ENCODE assay signal across 8 cellular contexts in the genomic region with DNA sequence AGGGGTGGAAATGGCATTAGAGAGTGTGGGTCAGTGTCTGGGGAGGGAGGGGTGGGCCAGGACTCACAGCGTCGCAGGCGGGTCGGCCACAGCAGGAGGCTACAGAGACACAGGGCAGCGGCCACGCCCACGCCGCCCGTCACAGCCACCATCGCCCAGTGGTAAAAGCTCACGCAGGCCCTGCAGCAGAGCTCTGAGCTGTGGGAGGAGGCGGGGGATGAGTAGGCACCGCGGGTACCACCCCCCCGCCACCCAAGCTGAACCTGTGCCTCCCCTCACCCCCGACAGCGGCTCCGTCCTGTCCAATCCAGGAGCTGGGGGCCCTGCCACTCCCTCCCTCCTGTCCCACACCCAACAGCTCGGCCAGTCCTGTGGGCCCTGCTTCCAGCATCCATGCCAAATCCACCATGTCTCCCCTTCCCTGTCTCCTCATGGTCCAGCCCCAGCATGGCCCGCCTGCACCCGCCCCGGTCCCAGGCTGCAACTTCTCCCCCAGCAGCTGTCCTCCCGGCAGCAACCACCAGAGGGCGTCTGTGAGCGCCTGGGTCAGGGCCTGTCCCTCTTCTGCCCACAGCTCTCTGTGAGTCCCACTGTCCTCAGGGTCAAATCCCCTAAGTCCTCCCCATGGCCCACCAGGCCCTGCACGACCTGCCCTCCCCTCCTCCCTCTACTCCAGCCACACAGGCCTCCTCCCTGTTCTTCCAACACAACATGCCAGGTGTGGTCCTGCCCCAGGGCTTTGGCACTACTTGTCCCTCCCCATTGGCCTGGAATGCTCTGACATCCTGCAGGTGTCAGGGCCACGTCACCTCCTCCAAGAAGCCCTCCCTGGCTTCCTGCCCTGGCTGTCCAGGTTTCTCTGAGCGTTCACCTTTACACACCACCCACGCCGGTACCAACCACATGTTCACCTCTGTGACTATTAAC. TPM values are rescaled to one million over a fixed set of nuclear protein-coding genes. Genes with fewer than 3 reads are reported as not detected.
A peak's percentile ranks its signal among the peaks of the same experiment; 100 is the strongest.
DNase-seq lines count a peak whose midpoint lies in the region; ATAC-seq, FAIRE-seq and TF ChIP-seq lines count a peak whose summit lies in the region.

No MANE protein-coding gene starts in this region.

- H3K79me2 ChIP-seq in GM23338 (replicated peaks; ENCODE audit: insufficient read depth) = no peaks in the 10 kb centered on the region

- no peaks in the 10 kb centered on the region for H3K27me3 ChIP-seq in GM23338 (ENCODE audit: insufficient read depth)
- no peaks in the 10 kb centered on the region for H3K27me3 ChIP-seq in SJCRH30
- H3K27me3 ChIP-seq in thyroid gland = no peaks in the 10 kb centered on the region

- no peak overlapping the region for H3K4me3 ChIP-seq in AG04449 (ENCODE audit: low read depth, low read length)
- no peak overlapping the region for H3K4me3 ChIP-seq in GM23338
- H3K4me3 ChIP-seq in SJCRH30 = no peak overlapping the region
- no peak overlapping the region for H3K4me3 ChIP-seq in thyroid gland (replicated peaks in 1 of 3)

- FAIRE-seq in frontal cortex (lab: Jason Lieb, UNC) = no peak

- H3K9me3 ChIP-seq in SJCRH30 (replicated peaks) = no peaks in the 10 kb centered on the region
- no peaks in the 10 kb centered on the region for H3K9me3 ChIP-seq in thyroid gland

- no peaks in the 10 kb centered on the region for H3K9me2 ChIP-seq in GM23338 (ENCODE audit: insufficient read depth)

- intact Hi-C loops in thyroid gland (cut with DNase I) = loop anchor here (2.0 kb wide), 1 partner anchor 74 kb away; no protein-coding TSS in a partner anchor

- H3K9me3 Mint-ChIP-seq in GM23338 = no peaks in the 10 kb centered on the region
- no peaks in the 10 kb centered on the region for H3K9me3 Mint-ChIP-seq in osteocyte (ENCODE audit: unreplicated experiment)

- H3K36me3 Mint-ChIP-seq in GM23338 (ENCODE audit: low read depth) = peaks cover 7% of the 10 kb centered on the region
- peaks cover 4% of the 10 kb centered on the region for H3K36me3 Mint-ChIP-seq in osteocyte (ENCODE audit: unreplicated experiment)

- H3K27me3 Mint-ChIP-seq in GM23338 (ENCODE audit: insufficient read depth, low read depth, poor library complexity) (peaks cover 12% of the 10 kb centered on the region), osteocyte (ENCODE audit: unreplicated experiment) (no peaks in the 10 kb centered on the region)

- TF ChIP-seq POLR2A in thyroid gland (IDR thresholded peaks at IDR 0.05) = no peak

- peak; percentile 89 for ATAC-seq in GM23338

- peaks cover 5% of the 10 kb centered on the region for H4K20me1 ChIP-seq in GM23338 (replicated peaks; ENCODE audit: insufficient read depth)

- TF ChIP-seq CTCF in AG04449 (IDR thresholded peaks at IDR 0.05; ENCODE audit: insufficient read depth, low read length, missing control alignments) = peak; percentile 97
- TF ChIP-seq CTCF in GM23338 (conservative IDR thresholded peaks at IDR 0.05; ENCODE audit: low read depth in 2 of 2) = peak; percentile 85 to 94
- TF ChIP-seq CTCF in osteocyte (IDR thresholded peaks at IDR 0.05) = peak; percentile 90
- peak; percentile 63 to 92 (median 77) for TF ChIP-seq CTCF in thyroid gland (IDR thresholded peaks at IDR 0.05)

- H3K27ac ChIP-seq in GM23338 (ENCODE audit: low read depth) (no peak overlapping the region), SJCRH30 (no peak overlapping the region), thyroid gland (no peak overlapping the region)

- H3K4me2 ChIP-seq in GM23338 = no peak overlapping the region

- peaks cover 6% of the 10 kb centered on the region; the same call in 1 of the 2 replicates for H3F3A ChIP-seq in GM23338 (replicated peaks; ENCODE audit: low read depth)

- CTCF ChIA-PET in AG04449 (lab: Yijun Ruan, JAX) = interaction anchor here (0.7 to 3.8 kb wide), 27 partner anchors 8 to 659 kb away, joined by 3 to 66 read pairs (median 4); a partner anchor contains a TSS

- WGBS in thyroid gland, 2 donors = 67 to 78% methylated on average over 18 to 24 of the region's 30 CpGs

- H3K4me3 Mint-ChIP-seq in GM23338 (no peak overlapping the region), osteocyte (ENCODE audit: unreplicated experiment) (no peak overlapping the region)

- H2AFZ ChIP-seq in GM23338 = no peak overlapping the region

- no peaks in the 10 kb centered on the region; the same call in 2 of the 3 replicates for H3K4me1 Mint-ChIP-seq in GM23338
- H3K4me1 Mint-ChIP-seq in osteocyte (ENCODE audit: unreplicated experiment) = peaks cover 9% of the 10 kb centered on the region

- DNase-seq in AG04449 (ENCODE audit: low read depth, low spot score) = no peak
- peak; percentile 76 for DNase-seq in GM23338 (ENCODE audit: low spot score)
- DNase-seq in SJCRH30 = peak; percentile 67 to 75
- DNase-seq in activated gamma-delta T cell treated with anti-CD3 and anti-CD28 coated beads, Interleukin-2, amount 50 U/mL, for 16 hours (ENCODE audit: low read depth) = peak; percentile 74
- peak; percentile 83 to 85 for DNase-seq in frontal cortex (ENCODE audit: low spot score in 2 of 2)
- peak; percentile 94 for DNase-seq in osteocyte (ENCODE audit: extremely low spot score, unreplicated experiment)
- peak; percentile 49 to 60 for DNase-seq in thyroid gland
- DNase-seq in amniotic stem cell (lab: John Stamatoyannopoulos, UW) = no peak

- H3K36me3 ChIP-seq in GM23338 (ENCODE audit: insufficient read depth) (no peaks in the 10 kb centered on the region), SJCRH30 (peaks cover 7% of the 10 kb centered on the region; the same call in 1 of the 2 replicates), thyroid gland (no peaks in the 10 kb centered on the region)

- no peak overlapping the region; the same call in 1 of the 2 replicates for H3K27ac Mint-ChIP-seq in GM23338
- H3K27ac Mint-ChIP-seq in osteocyte (ENCODE audit: unreplicated experiment) = peak overlapping the region; percentile 27

- POLR2A ChIA-PET in AG04449 (lab: Yijun Ruan, JAX) = interaction anchor here (0.8 kb wide), 1 partner anchor 11 kb away, joined by 3 read pairs; no protein-coding TSS in a partner anchor

- H3K4me1 ChIP-seq in GM23338 (ENCODE audit: insufficient read depth) (no peaks in the 10 kb centered on the region), SJCRH30 (no peaks in the 10 kb centered on the region), thyroid gland (no peaks in the 10 kb centered on the region)

TF ChIP-seq in GM23338, 12 proteins besides CTCF, POLR2A, EP300 and RAD21:
- TF ChIP-seq POLR2AphosphoS5 (IDR thresholded peaks at IDR 0.05; ENCODE audit: low read depth) = peak; percentile 40; the same call in 1 of the 2 replicates
- no peak for TF ChIP-seq STAT1 (IDR thresholded peaks at IDR 0.05; ENCODE audit: unreplicated experiment)

RNA-seq across cellular contexts. Expression of a gene that starts 6.0 kb away (rescaled TPM):
- not detected in 2 replicates for total RNA-seq in GM23338 (2014; rRNA removed; shearing (Covaris generic))
- polyA plus RNA-seq in GM23338 (2016; fragmentation: Nextera tagmentation; extraction: Ambion mirVana) = 0.50 TPM in 1 of 2 replicates, not detected in the other
- not detected in 2 replicates for total RNA-seq in SJCRH30 (2014; rRNA removed; shearing (Covaris generic))
- total RNA-seq in frontal cortex = 0.41 TPM
- total RNA-seq in osteocyte = 0.73 and 0.97 TPM in 2 replicates
- total RNA-seq in thyroid gland = 1 to 10 TPM in 3 of 4 donors, not detected in 1; 1.2 to 3.3 (median 1.9) TPM

RNA-seq across cellular contexts. Expression of a gene that starts 12.4 kb away (rescaled TPM):
- 75.5 and 91.1 TPM in 2 replicates for total RNA-seq in GM23338 (2014; rRNA removed; shearing (Covaris generic))
- polyA plus RNA-seq in GM23338 (2016; fragmentation: Nextera tagmentation; extraction: Ambion mirVana) = 35.3 and 36.1 TPM in 2 replicates
- total RNA-seq in SJCRH30 (2014; rRNA removed; shearing (Covaris generic)) = 54.6 and 57.1 TPM in 2 replicates
- total RNA-seq in frontal cortex (35.9 TPM), osteocyte (85.5 and 91.7 TPM in 2 replicates), thyroid gland (10 to 100 TPM; 36.4 to 90.9 (median 66.7) TPM)

RNA-seq across cellular contexts. Expression of a gene that starts 27.7 kb away (rescaled TPM):
- 107 and 130 TPM in 2 replicates for total RNA-seq in GM23338 (2014; rRNA removed; shearing (Covaris generic))
- polyA plus RNA-seq in GM23338 (2016; fragmentation: Nextera tagmentation; extraction: Ambion mirVana) = 74.1 and 77.8 TPM in 2 replicates
- total RNA-seq in SJCRH30 (2014; rRNA removed; shearing (Covaris generic)) = 45.0 and 48.0 TPM in 2 replicates
- total RNA-seq in frontal cortex = 13.9 TPM
- 74.1 and 81.4 TPM in 2 replicates for total RNA-seq in osteocyte
- 100 to 1,000 TPM in 2 of 4 donors, 10 to 100 TPM in 2; 93.3 to 160 (median 105) TPM for total RNA-seq in thyroid gland

RNA-seq across cellular contexts. Expression of a gene that starts 38.9 kb away (rescaled TPM):
- total RNA-seq in GM23338 (2014; rRNA removed; shearing (Covaris generic)) = 38.4 and 39.2 TPM in 2 replicates
- 12.9 and 16.1 TPM in 2 replicates for polyA plus RNA-seq in GM23338 (2016; fragmentation: Nextera tagmentation; extraction: Ambion mirVana)
- total RNA-seq in SJCRH30 (2014; rRNA removed; shearing (Covaris generic)) = 31.4 and 31.8 TPM in 2 replicates
- total RNA-seq in frontal cortex = 31.0 TPM
- total RNA-seq in osteocyte = 45.3 and 49.5 TPM in 2 replicates
- total RNA-seq in thyroid gland = 10 to 100 TPM; 28.6 to 56.0 (median 36.1) TPM

RNA-seq across cellular contexts. Expression of a gene that starts 40.3 kb away (rescaled TPM):
- total RNA-seq in GM23338 (2014; rRNA removed; shearing (Covaris generic)) = 0.59 and 1.6 TPM in 2 replicates
- 0.26 and 0.48 TPM in 2 replicates for polyA plus RNA-seq in GM23338 (2016; fragmentation: Nextera tagmentation; extraction: Ambion mirVana)
- total RNA-seq in SJCRH30 (2014; rRNA removed; shearing (Covaris generic)) = 0.03 and 0.06 TPM in 2 replicates
- under 0.01 TPM for total RNA-seq in frontal cortex
- 0.67 and 1.2 TPM in 2 replicates for total RNA-seq in osteocyte
- total RNA-seq in thyroid gland = 1 to 10 TPM in 2 of 4 donors, under 1 TPM in 2; 0.78 to 2.2 (median 0.97) TPM

Comparison
In these comparisons a context has a peak if more than half of its experiments do, and no peak if none do; other contexts are left out.
1. DNase-seq: peak in GM23338 (single experiment), SJCRH30 (2 of 2), activated gamma-delta T cell treated with anti-CD3 and anti-CD28 coated beads, Interleukin-2, amount 50 U/mL, for 16 hours (single experiment), frontal cortex (2 of 2), osteocyte (single experiment) and thyroid gland (2 of 2); none in AG04449 (single experiment) and amniotic stem cell (single experiment).
2. Peak in every context shown above with its lines, with median percentiles within 50 percentile points of each other: CTCF ChIP-seq.